10 cellular contexts compared by ENCODE assay signal in the genomic region with DNA sequence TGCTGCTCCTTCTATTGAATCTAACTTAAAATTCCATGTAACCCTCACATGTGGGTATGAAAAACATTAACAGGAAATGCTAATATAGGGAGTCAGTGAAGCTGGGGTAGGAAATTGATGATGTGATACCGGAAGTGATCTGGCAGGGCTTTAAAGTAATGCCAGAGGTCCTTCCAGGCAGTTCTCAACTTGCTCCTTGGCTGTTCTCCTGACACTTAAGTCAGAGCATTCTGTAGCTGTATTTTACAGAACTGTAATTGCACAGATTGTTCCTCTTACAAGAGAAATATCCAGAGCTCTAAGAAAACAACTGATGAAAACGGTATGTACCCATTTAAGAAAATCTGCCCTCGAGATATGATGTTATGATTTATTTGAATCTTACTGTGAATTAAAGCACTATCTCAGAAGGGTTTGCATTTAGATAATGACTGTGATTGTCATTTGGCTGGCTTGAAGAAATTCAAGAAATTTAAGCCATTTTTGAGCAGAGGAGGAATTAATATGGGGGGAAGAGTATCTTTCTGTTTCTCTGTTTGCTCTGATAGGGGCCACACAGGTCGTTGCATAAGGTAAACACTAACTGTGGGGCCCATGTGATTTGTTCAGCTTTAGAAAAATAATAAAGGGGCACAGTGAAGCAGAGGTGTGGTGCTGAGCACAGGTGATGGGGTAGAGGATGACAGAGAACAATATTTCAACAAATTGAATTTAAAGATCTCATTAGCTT.
A peak's percentile ranks its signal among the peaks of the same experiment; 100 is the strongest.
DNase-seq lines count a peak whose midpoint lies in the region; ATAC-seq and TF ChIP-seq lines count a peak whose summit lies in the region.
"Had no signal": no experiment of that assay in that cellular context is flagged by ENCODE, and none has a peak within 500 bp of the region (broad histone marks: within the 10 kb centered on the region; RNA-seq: fewer than 3 reads in every experiment).

No MANE protein-coding gene starts in this region.

- 45% methylated on average over 4 of the region's 4 CpGs for WGBS in smooth muscle cell (ENCODE audit: low lambda C conversion rate)

- H3K79me2 ChIP-seq in smooth muscle cell (ENCODE audit: low read depth): no peaks in the 10 kb centered on the region

- peak overlapping the region; percentile 71 for H2AFZ ChIP-seq in smooth muscle cell (ENCODE audit: low read depth)

- H3K27me3 ChIP-seq in left ventricle myocardium inferior (ENCODE audit: low read depth) (peaks cover 2% of the 10 kb centered on the region), smooth muscle cell (ENCODE audit: low read depth) (no peaks in the 10 kb centered on the region)

- peaks cover 12% of the 10 kb centered on the region for H3K9me3 ChIP-seq in left ventricle myocardium inferior (replicated peaks)
- no peaks in the 10 kb centered on the region for H3K9me3 ChIP-seq in smooth muscle cell (replicated peaks; ENCODE audit: low read depth)
- H3K9me3 ChIP-seq: neutrophil had no signal

- intact Hi-C loops in left ventricle myocardium inferior (cut with micrococcal nuclease): no loop called here

- H3K4me1 ChIP-seq in left ventricle myocardium inferior: peaks cover 18% of the 10 kb centered on the region
- H3K4me1 ChIP-seq in smooth muscle cell (ENCODE audit: low read depth): peaks cover 21% of the 10 kb centered on the region

- in situ Hi-C loops in astrocyte of the spinal cord (cut with HindIII; ENCODE audit: low sequenced_read_pairs): no loop called here

- H3K4me3 ChIP-seq in astrocyte of the spinal cord (ENCODE audit: low read depth, low read length) (peak overlapping the region; percentile 22), left ventricle myocardium inferior (no peak overlapping the region), smooth muscle cell (no peak overlapping the region)

- H4K20me1 ChIP-seq in smooth muscle cell (ENCODE audit: low read depth): no peaks in the 10 kb centered on the region

- DNase-seq in HPDE6-E6E7 (ENCODE audit: extremely low spot score) (peak; percentile 65), astrocyte of the spinal cord (ENCODE audit: low read depth, low spot score) (peak; percentile 87), left ventricle myocardium inferior (no peak), smooth muscle cell (lab: John Stamatoyannopoulos, UW; ENCODE audit: unreplicated experiment) (no peak), globus pallidus (ENCODE audit: low spot score) (no peak)
- DNase-seq: NCI-H2081 had no signal

- H3K4me2 ChIP-seq in smooth muscle cell: peak overlapping the region; percentile 65

- H3K36me3 ChIP-seq in left ventricle myocardium inferior (no peaks in the 10 kb centered on the region), smooth muscle cell (ENCODE audit: low read depth) (no peaks in the 10 kb centered on the region)
- H3K36me3 ChIP-seq: neutrophil had no signal

- H3F3A ChIP-seq in smooth muscle cell (ENCODE audit: low read depth): no peaks in the 10 kb centered on the region

- H3K27ac ChIP-seq in left ventricle myocardium inferior (replicated peaks): peak overlapping the region; percentile 60
- H3K27ac ChIP-seq in smooth muscle cell (ENCODE audit: low read depth): peak overlapping the region; percentile 91
- H3K27ac ChIP-seq: neutrophil had no signal

- ATAC-seq in HG02870 (IDR thresholded peaks at IDR 0.05; ENCODE audit: unreplicated experiment): no peak
- ATAC-seq in HG03280 (IDR thresholded peaks at IDR 0.05; ENCODE audit: unreplicated experiment): no peak
- no peak for ATAC-seq in HG02678 (IDR thresholded peaks at IDR 0.05; ENCODE audit: unreplicated experiment)

- peak overlapping the region; percentile 54 for H3K9ac ChIP-seq in smooth muscle cell (ENCODE audit: low read depth)

- TF ChIP-seq CTCF in astrocyte of the spinal cord (IDR thresholded peaks at IDR 0.05; ENCODE audit: low read depth, low read length): no peak
- no peak for TF ChIP-seq CTCF in left ventricle myocardium inferior (IDR thresholded peaks at IDR 0.05; ENCODE audit: borderline replicate concordance)
- TF ChIP-seq CTCF in smooth muscle cell (IDR thresholded peaks at IDR 0.05; ENCODE audit: borderline replicate concordance, insufficient read depth, poor library complexity, severe bottlenecking): no peak

Comparison
In these comparisons a context has a peak if more than half of its experiments do, and no peak if none do; other contexts are left out.
1. DNase-seq: peak in HPDE6-E6E7 (single experiment) and astrocyte of the spinal cord (single experiment); none in left ventricle myocardium inferior (single experiment), smooth muscle cell (single experiment) and globus pallidus (single experiment).